Comparison of ENCODE assay signal across 14 cellular contexts in the genomic region with DNA sequence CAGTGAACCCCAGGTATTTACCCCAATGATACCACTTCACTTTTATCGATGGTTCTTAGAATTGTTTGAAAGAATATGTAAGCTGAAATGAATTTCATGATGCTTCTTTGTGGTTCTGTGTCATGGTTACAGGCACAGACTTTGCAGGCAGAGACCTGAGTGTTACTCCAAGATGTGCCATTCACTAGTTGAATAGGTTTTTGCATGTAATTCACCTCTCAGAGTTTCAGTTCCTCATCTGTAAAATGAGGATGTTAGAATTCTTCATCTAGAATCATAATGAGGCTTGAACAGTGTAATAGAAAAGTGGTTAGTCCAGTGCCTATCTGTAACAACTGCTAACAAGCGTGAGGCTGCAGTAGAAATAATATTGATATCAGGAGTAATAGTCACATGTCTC. TPM values are rescaled to one million over a fixed set of nuclear protein-coding genes. Genes with fewer than 3 reads are reported as not detected.
A peak's percentile ranks its signal among the peaks of the same experiment; 100 is the strongest.
DNase-seq lines count a peak whose midpoint lies in the region; ATAC-seq and TF ChIP-seq lines count a peak whose summit lies in the region.
"Had no signal": no experiment of that assay in that cellular context is flagged by ENCODE, and none has a peak within 500 bp of the region (broad histone marks: within the 10 kb centered on the region; RNA-seq: fewer than 3 reads in every experiment).

No MANE protein-coding gene starts in this region.

- H3K27ac ChIP-seq in SK-N-SH (ENCODE audit: low read depth in 2 of 2, low read length in 1 of 2): no peak overlapping the region
- H3K27ac ChIP-seq: hepatocyte, pancreas had no signal

- H3K27me3 ChIP-seq in SK-N-SH (ENCODE audit: insufficient read depth): no peaks in the 10 kb centered on the region
- H3K27me3 ChIP-seq: hepatocyte, pancreas had no signal

- H4K20me1 ChIP-seq in SK-N-SH (ENCODE audit: insufficient read depth): no peaks in the 10 kb centered on the region

- TF ChIP-seq RAD21 in SK-N-SH (IDR thresholded peaks at IDR 0.05; ENCODE audit: low read length): no peak

- no peaks in the 10 kb centered on the region for H3F3A ChIP-seq in SK-N-SH (replicated peaks; ENCODE audit: insufficient read depth)

- H3K9me3 Mint-ChIP-seq in stimulated activated naive B cell treated with anti-CD40 and anti-IgM and Interleukin-4, amounts not matched to agents 10 μg/mL and 1 μg/mL and 100 μg/mL, for 72 hours: peaks cover 6 to 15% of the 10 kb centered on the region in 2 donors

- no peaks in the 10 kb centered on the region for H3K36me3 ChIP-seq in SK-N-SH (replicated peaks in 1 of 2; ENCODE audit: control insufficient read depth in 1 of 2, insufficient read depth in 2 of 2, low read length in 1 of 2)
- H3K36me3 ChIP-seq: pancreas had no signal

- TF ChIP-seq CTCF in SK-N-SH (IDR thresholded peaks at IDR 0.05): no peak

- no peak for TF ChIP-seq EP300 in SK-N-SH (IDR thresholded peaks at IDR 0.05; ENCODE audit: borderline replicate concordance in 1 of 2, low read depth in 1 of 2, low read length in 1 of 2)

- no peaks in the 10 kb centered on the region for H3K9me2 ChIP-seq in SK-N-SH

- no peaks in the 10 kb centered on the region for H3K79me2 ChIP-seq in SK-N-SH (ENCODE audit: insufficient read depth)
- H3K79me2 ChIP-seq: hepatocyte had no signal

- POLR2A ChIA-PET in SK-N-SH (lab: Yijun Ruan, JAX): no interaction called here

- H2AFZ ChIP-seq in SK-N-SH (ENCODE audit: low read depth): no peak overlapping the region
- H2AFZ ChIP-seq: hepatocyte had no signal

- ATAC-seq in GM19043 (IDR thresholded peaks at IDR 0.05; ENCODE audit: low read depth, unreplicated experiment) (peak; percentile 77), GM21825 (IDR thresholded peaks at IDR 0.05; ENCODE audit: unreplicated experiment) (peak; percentile 76), HG03354 (IDR thresholded peaks at IDR 0.05; ENCODE audit: poor library complexity, severe bottlenecking, unreplicated experiment) (peak; percentile 96), HG03439 (IDR thresholded peaks at IDR 0.05; ENCODE audit: unreplicated experiment) (no peak)
- peak; percentile 92 to 97 for ATAC-seq in stimulated activated naive B cell treated with anti-CD40 and anti-IgM and Interleukin-4, amounts not matched to agents 10 μg/mL and 1 μg/mL and 100 μg/mL, for 72 hours (replicated peaks)
- ATAC-seq: pancreas, WTC11 had no signal

- CTCF ChIA-PET in SK-N-SH (lab: Yijun Ruan, JAX): no interaction called here

- no peak overlapping the region for H3K27ac Mint-ChIP-seq in stimulated activated naive B cell treated with anti-CD40 and anti-IgM and Interleukin-4, amounts not matched to agents 10 μg/mL and 1 μg/mL and 100 μg/mL, for 72 hours
- H3K27ac Mint-ChIP-seq: WTC11 had no signal

- H3K4me1 Mint-ChIP-seq in stimulated activated naive B cell treated with anti-CD40 and anti-IgM and Interleukin-4, amounts not matched to agents 10 μg/mL and 1 μg/mL and 100 μg/mL, for 72 hours: peaks cover 0 to 2% of the 10 kb centered on the region in 2 donors
- H3K4me1 Mint-ChIP-seq: WTC11 had no signal

- no peaks in the 10 kb centered on the region for H3K4me1 ChIP-seq in SK-N-SH (ENCODE audit: control insufficient read depth in 1 of 2, insufficient read depth in 2 of 2, low read depth in 1 of 2, low read length in 1 of 2)
- H3K4me1 ChIP-seq: pancreas had no signal

- H3K4me3 Mint-ChIP-seq in stimulated activated naive B cell treated with anti-CD40 and anti-IgM and Interleukin-4, amounts not matched to agents 10 μg/mL and 1 μg/mL and 100 μg/mL, for 72 hours: no peak overlapping the region
- H3K4me3 Mint-ChIP-seq: WTC11 had no signal

- no peak overlapping the region for H3K9ac ChIP-seq in SK-N-SH

- no peaks in the 10 kb centered on the region for H3K9me3 ChIP-seq in SK-N-SH
- H3K9me3 ChIP-seq: pancreas had no signal

- H3K4me2 ChIP-seq in SK-N-SH: no peak overlapping the region
- H3K4me2 ChIP-seq: hepatocyte had no signal

- H3K27me3 Mint-ChIP-seq in stimulated activated naive B cell treated with anti-CD40 and anti-IgM and Interleukin-4, amounts not matched to agents 10 μg/mL and 1 μg/mL and 100 μg/mL, for 72 hours: no peaks in the 10 kb centered on the region

- H3K36me3 Mint-ChIP-seq in stimulated activated naive B cell treated with anti-CD40 and anti-IgM and Interleukin-4, amounts not matched to agents 10 μg/mL and 1 μg/mL and 100 μg/mL, for 72 hours: no peaks in the 10 kb centered on the region
- H3K36me3 Mint-ChIP-seq: WTC11 had no signal

- no peak overlapping the region for H3K4me3 ChIP-seq in SK-N-SH (ENCODE audit: low read depth in 2 of 2, low read length in 1 of 2)
- H3K4me3 ChIP-seq: hepatocyte, pancreas had no signal

- WGBS in SK-N-SH (ENCODE audit: low lambda C conversion rate): 19% methylated on average over 2 of the region's 2 CpGs

- DNase-seq in stimulated activated naive B cell treated with anti-CD40 and anti-IgM and Interleukin-4, amounts not matched to agents 10 μg/mL and 1 μg/mL and 100 μg/mL, for 72 hours: no peak
- DNase-seq in SK-N-SH: no peak
- DNase-seq in stimulated activated CD4-positive, alpha-beta T cell treated with anti-CD3 and anti-CD28 coated beads, Interleukin-2, amount 100 ng/mL, for 24 hours: no peak
- DNase-seq: activated T-cell treated with anti-CD3 and anti-CD28 coated beads, Interleukin-2, amount 50 U/mL, for 48 hours; NCI-H446 treated with DMSO at 0.1 percent for 48 hours; pancreas; SHP77; stimulated activated naive CD4-positive, alpha-beta T cell treated with Interleukin-2 at 50 U/mL for 16 hours had no signal

TF ChIP-seq in SK-N-SH, 30 proteins besides CTCF, POLR2A, EP300 and RAD21:
- TF ChIP-seq, protein P1, sequence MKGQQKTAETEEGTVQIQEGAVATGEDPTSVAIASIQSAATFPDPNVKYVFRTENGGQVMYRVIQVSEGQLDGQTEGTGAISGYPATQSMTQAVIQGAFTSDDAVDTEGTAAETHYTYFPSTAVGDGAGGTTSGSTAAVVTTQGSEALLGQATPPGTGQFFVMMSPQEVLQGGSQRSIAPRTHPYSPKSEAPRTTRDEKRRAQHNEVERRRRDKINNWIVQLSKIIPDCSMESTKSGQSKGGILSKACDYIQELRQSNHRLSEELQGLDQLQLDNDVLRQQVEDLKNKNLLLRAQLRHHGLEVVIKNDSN (IDR thresholded peaks at IDR 0.05; ENCODE audit: borderline replicate concordance, low read depth): no peak
- TF ChIP-seq RFX5 (IDR thresholded peaks at IDR 0.05; ENCODE audit: low read length) (no peak), FOXJ3 (CRISPR knock-in tag; IDR thresholded peaks at IDR 0.05) (no peak), RCOR1 (IDR thresholded peaks at IDR 0.05; ENCODE audit: low read length) (no peak), MEF2A (IDR thresholded peaks at IDR 0.05; ENCODE audit: borderline replicate concordance, low read depth) (no peak)

RNA-seq across cellular contexts. Expression of gene VSTM2A, which starts 54.6 kb away (rescaled TPM):
- not detected in 2 replicates for polyA plus RNA-seq in SK-N-SH (2012; rRNA removed)
- 0.01 and 0.03 TPM in 2 replicates for polyA plus RNA-seq in SK-N-SH (2012; cell fraction: cytosol; rRNA removed)
- not detected in 2 replicates for polyA plus RNA-seq in SK-N-SH (2012; cell fraction: nucleus; rRNA removed)
- polyA plus RNA-seq: hepatocyte had no signal
